Comparison of ENCODE assay signal across 8 cellular contexts in genomic region chr16:55543470-55543869, GRCh38. TPM values are rescaled to one million over a fixed set of nuclear protein-coding genes. Genes with fewer than 3 reads are reported as not detected.
A peak's percentile ranks its signal among the peaks of the same experiment; 100 is the strongest.
DNase-seq lines count a peak whose midpoint lies in the region; TF ChIP-seq lines count a peak whose summit lies in the region.

No MANE protein-coding gene starts in this region.

- no peaks in the 10 kb centered on the region for H3K9me3 Mint-ChIP-seq in activated naive CD4-positive, alpha-beta T cell treated with anti-CD3 and anti-CD28 coated beads, Interleukin-2, amount 10 ng/mL, durations not matched to agents 7 days and 5 days

- H3K4me3 Mint-ChIP-seq in activated naive CD4-positive, alpha-beta T cell treated with anti-CD3 and anti-CD28 coated beads, Interleukin-2, amount 10 ng/mL, durations not matched to agents 7 days and 5 days: no peak overlapping the region

- no peaks in the 10 kb centered on the region for H3K36me3 Mint-ChIP-seq in activated naive CD4-positive, alpha-beta T cell treated with anti-CD3 and anti-CD28 coated beads, Interleukin-2, amount 10 ng/mL, durations not matched to agents 7 days and 5 days

- no peaks in the 10 kb centered on the region for H3K4me1 Mint-ChIP-seq in activated naive CD4-positive, alpha-beta T cell treated with anti-CD3 and anti-CD28 coated beads, Interleukin-2, amount 10 ng/mL, durations not matched to agents 7 days and 5 days

- no peak overlapping the region for H3K4me3 ChIP-seq in AG10803 (ENCODE audit: low read length)

- peak; percentile 50 for TF ChIP-seq CTCF in AG10803 (conservative IDR thresholded peaks at IDR 0.05; ENCODE audit: low read length)

- CTCF ChIA-PET in activated naive CD4-positive, alpha-beta T cell treated with anti-CD3 and anti-CD28 coated beads, Interleukin-2, amount 10 ng/mL, durations not matched to agents 7 days and 5 days (lab: Charles Lee): interaction anchor here (0.9 to 2.1 kb wide), 2 partner anchors 11 to 79 kb away, joined by 3 to 14 read pairs; no protein-coding TSS in a partner anchor

- peak; percentile 41 for DNase-seq in AG10803 (ENCODE audit: low read depth)
- peak; percentile 44 for DNase-seq in M059J (ENCODE audit: low read depth)
- DNase-seq in cerebellum (ENCODE audit: low spot score): peak; percentile 16
- DNase-seq in medulla oblongata (ENCODE audit: extremely low spot score): peak; percentile 73
- DNase-seq in activated naive CD4-positive, alpha-beta T cell treated with anti-CD3 and anti-CD28 coated beads, Interleukin-2, amount 10 ng/mL, durations not matched to agents 7 days and 5 days: no peak
- no peak for DNase-seq in cortex of kidney (lab: John Stamatoyannopoulos, UW)
- DNase-seq in cerebellar nuclear complex (lab: John Stamatoyannopoulos, UW): no peak
- DNase-seq in stimulated activated CD4-positive, alpha-beta T cell treated with anti-CD3 and anti-CD28 coated beads, Interleukin-1b, Interleukin-23, amount 100 ng/mL, for 48 hours: no peak

- no peak overlapping the region for H3K27ac Mint-ChIP-seq in activated naive CD4-positive, alpha-beta T cell treated with anti-CD3 and anti-CD28 coated beads, Interleukin-2, amount 10 ng/mL, durations not matched to agents 7 days and 5 days

- no peaks in the 10 kb centered on the region for H3K27me3 Mint-ChIP-seq in activated naive CD4-positive, alpha-beta T cell treated with anti-CD3 and anti-CD28 coated beads, Interleukin-2, amount 10 ng/mL, durations not matched to agents 7 days and 5 days

RNA-seq across cellular contexts. Expression of gene CAPNS2, which starts 23.0 kb away (rescaled TPM):
- 0.39 TPM in 1 of 2 replicates, not detected in the other for total RNA-seq in M059J (2014; rRNA removed; shearing (Covaris generic))
- 0.82 TPM for total RNA-seq in cerebellum

RNA-seq across cellular contexts. Expression of gene LPCAT2, which starts 34.6 kb away (rescaled TPM):
- 29.1 and 32.2 TPM in 2 replicates for total RNA-seq in M059J (2014; rRNA removed; shearing (Covaris generic))
- total RNA-seq in cerebellum: 13.8 TPM

Comparison
In these comparisons a context has a peak if more than half of its experiments do, and no peak if none do; other contexts are left out.
1. DNase-seq: peak in AG10803 (single experiment), M059J (single experiment), cerebellum (single experiment) and medulla oblongata (single experiment); none in activated naive CD4-positive, alpha-beta T cell treated with anti-CD3 and anti-CD28 coated beads, Interleukin-2, amount 10 ng/mL, durations not matched to agents 7 days and 5 days (single experiment), cortex of kidney (single experiment), cerebellar nuclear complex (0 of 2) and stimulated activated CD4-positive, alpha-beta T cell treated with anti-CD3 and anti-CD28 coated beads, Interleukin-1b, Interleukin-23, amount 100 ng/mL, for 48 hours (single experiment).